8 cellular contexts compared by ENCODE assay signal in genomic region chr14:95265106-95266094, GRCh38. TPM values are rescaled to one million over a fixed set of nuclear protein-coding genes. Genes with fewer than 3 reads are reported as not detected.
DNase-seq lines count a peak whose midpoint lies in the region; TF ChIP-seq lines count a peak whose summit lies in the region.

No MANE protein-coding gene starts in this region.

- H3K79me2 ChIP-seq in Loucy (ENCODE audit: insufficient read depth, low read length), result no peaks in the 10 kb centered on the region

- peak overlapping the region; percentile 13 for H3K9ac ChIP-seq in Loucy (ENCODE audit: low read depth, low read length, poor library complexity, severe bottlenecking)

- H3K4me3 ChIP-seq in HFF-Myc (replicated peaks; ENCODE audit: low read depth, low read length), result no peak overlapping the region
- no peak overlapping the region for H3K4me3 ChIP-seq in Loucy (ENCODE audit: low read length, poor library complexity, severe bottlenecking)
- peak overlapping the region in 1 of 59 donors; percentile 2 for H3K4me3 ChIP-seq in dorsolateral prefrontal cortex
- peak overlapping the region in 1 of 2 donors; percentile 15 for H3K4me3 ChIP-seq in muscle layer of duodenum (ENCODE audit: low read depth in 1 of 2, low read length in 2 of 2)

- H2AFZ ChIP-seq in Loucy (ENCODE audit: low read length), result no peak overlapping the region

- DNase-seq in activated CD4-positive, alpha-beta T cell treated with anti-CD3 and anti-CD28 coated beads for 24 hours (ENCODE audit: low read depth in 2 of 2), result peak; percentile 22 to 27
- no peak for DNase-seq in activated CD4-positive, alpha-beta T cell treated with anti-CD3 and anti-CD28 coated beads for 1 hour
- DNase-seq in HFF-Myc (ENCODE audit: extremely low read depth, low read depth), result peak; percentile 63
- DNase-seq in SW480 (ENCODE audit: low spot score), result peak; percentile 98
- DNase-seq in dorsolateral prefrontal cortex, result no peak
- DNase-seq in ureter (ENCODE audit: low spot score), result peak; percentile 67

- H3K36me3 ChIP-seq in Loucy (ENCODE audit: insufficient read depth, low read length) (no peaks in the 10 kb centered on the region), muscle layer of duodenum (ENCODE audit: control insufficient read depth in 1 of 2, insufficient read depth in 2 of 2, low read length in 2 of 2) (no peaks in the 10 kb centered on the region)

- TF ChIP-seq CTCF in HFF-Myc (IDR thresholded peaks at IDR 0.05; ENCODE audit: low read depth, low read length, missing control alignments) (no peak), Loucy (conservative IDR thresholded peaks at IDR 0.05; ENCODE audit: low read length) (no peak), dorsolateral prefrontal cortex (IDR thresholded peaks at IDR 0.05 in 54 of 56, conservative IDR thresholded peaks at IDR 0.05 in 2 of 56; ENCODE audit: low read depth in 1 of 56, partially characterized antibody in 56 of 56) (no peak)

- H3K27me3 ChIP-seq in Loucy (ENCODE audit: insufficient read depth, low read length, poor library complexity, severe bottlenecking), result no peaks in the 10 kb centered on the region
- H3K27me3 ChIP-seq in dorsolateral prefrontal cortex, result no peaks in the 10 kb centered on the region
- H3K27me3 ChIP-seq in muscle layer of duodenum (ENCODE audit: low read depth, low read length), result no peaks in the 10 kb centered on the region

- peaks cover 42% of the 10 kb centered on the region for H3K4me1 ChIP-seq in Loucy (ENCODE audit: insufficient read depth, low read length, poor library complexity, severe bottlenecking)
- peaks cover 11 to 20% of the 10 kb centered on the region in 2 donors for H3K4me1 ChIP-seq in muscle layer of duodenum (ENCODE audit: control insufficient read depth in 1 of 2, insufficient read depth in 2 of 2, low read length in 2 of 2)

- H3F3A ChIP-seq in Loucy (ENCODE audit: low read depth), result no peaks in the 10 kb centered on the region

- H3K4me2 ChIP-seq in Loucy (ENCODE audit: low read depth, low read length, poor library complexity, severe bottlenecking), result peak overlapping the region; percentile 22

- H3K27ac ChIP-seq in dorsolateral prefrontal cortex (peak overlapping the region in 54 of 59 donors; percentile 3 to 86 (median 55)), muscle layer of duodenum (ENCODE audit: low read length) (peak overlapping the region; percentile 89)

- no peaks in the 10 kb centered on the region for H4K20me1 ChIP-seq in Loucy (ENCODE audit: insufficient read depth, low read length, poor library complexity, severe bottlenecking)

- no peaks in the 10 kb centered on the region for H3K9me2 ChIP-seq in Loucy (replicated peaks; ENCODE audit: low read depth, low read length)

- intact Hi-C loops in dorsolateral prefrontal cortex (cut with DNase I), result no loop called here

- H3K9me3 ChIP-seq in Loucy (ENCODE audit: insufficient read depth, low read depth, low read length) (no peaks in the 10 kb centered on the region), muscle layer of duodenum (ENCODE audit: control insufficient read depth in 1 of 2, low read length in 2 of 2) (no peaks in the 10 kb centered on the region)

RNA-seq across cellular contexts. Expression of gene CLMN, which starts 54.3 kb away (rescaled TPM):
- total RNA-seq in dorsolateral prefrontal cortex, result 100 to 1,000 TPM in 37 of 120 experiments, 10 to 100 TPM in 83; 22.3 to 262 (median 78.6) TPM
- 91.9 TPM for total RNA-seq in ureter

Comparison
In these comparisons a context has a peak if more than half of its experiments do, and no peak if none do; other contexts are left out.
1. DNase-seq: peak in activated CD4-positive, alpha-beta T cell treated with anti-CD3 and anti-CD28 coated beads for 24 hours (2 of 2), HFF-Myc (single experiment), SW480 (single experiment) and ureter (single experiment); none in activated CD4-positive, alpha-beta T cell treated with anti-CD3 and anti-CD28 coated beads for 1 hour (single experiment) and dorsolateral prefrontal cortex (0 of 10).